Comparison of ENCODE assay signal across 1 cellular context in genomic region chr11:747176-748006, GRCh38.
A peak's percentile ranks its signal among the peaks of the same experiment; 100 is the strongest.
TF ChIP-seq lines count a peak whose summit lies in the region.

Gene TALDO1, plus strand, starts transcription at chr11:747464. Its CDS starts 18 bp downstream, at chr11:747482.

TF ChIP-seq in IMR-90, 13 proteins besides CTCF, POLR2A, EP300 and RAD21:
- no peak for TF ChIP-seq SMC3 (IDR thresholded peaks at IDR 0.05; ENCODE audit: low read depth, low read length)
- peak; percentile 59; the same call in 1 of the 2 replicates for TF ChIP-seq MAZ (IDR thresholded peaks at IDR 0.05; ENCODE audit: borderline replicate concordance, low read depth, low read length)
